ENCODE assay signal across 11 cellular contexts in the genomic region with DNA sequence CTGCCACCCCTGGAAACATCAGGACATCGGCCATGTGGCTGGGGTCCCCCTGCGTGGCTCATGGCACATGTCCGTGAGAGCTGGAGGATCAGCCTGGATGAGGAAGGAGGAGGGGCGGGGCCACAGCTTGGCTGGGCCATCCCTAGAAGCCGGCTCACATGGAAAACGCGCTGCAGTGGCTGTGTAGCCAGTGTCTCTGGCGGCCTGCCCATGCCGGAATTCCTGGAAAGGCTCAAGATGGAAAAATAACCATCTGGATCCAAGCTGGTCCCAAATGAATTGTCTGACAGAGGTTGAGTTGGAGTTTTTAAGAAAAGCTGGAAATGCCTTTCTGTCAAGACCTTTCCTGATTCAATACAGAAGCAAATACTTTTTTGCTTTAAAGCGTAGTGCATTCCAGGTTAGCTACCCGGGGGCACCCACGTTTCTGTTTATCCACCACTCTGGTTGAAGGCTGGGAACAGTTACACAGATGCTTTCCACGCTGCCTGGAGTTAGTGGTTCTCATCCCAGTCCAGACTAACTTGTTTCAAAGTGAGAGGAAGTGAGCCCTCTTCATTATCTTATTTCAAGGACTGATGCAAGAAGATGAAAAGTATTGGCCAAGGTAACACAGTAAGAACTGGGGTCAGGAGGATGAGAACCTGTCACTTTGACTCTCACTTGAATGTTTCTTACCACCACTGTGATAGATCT.
DNase-seq lines count a peak whose midpoint lies in the region; ATAC-seq and TF ChIP-seq lines count a peak whose summit lies in the region.
"Had no signal": no experiment of that assay in that cellular context is flagged by ENCODE, and none has a peak within 500 bp of the region (broad histone marks: within the 10 kb centered on the region; RNA-seq: fewer than 3 reads in every experiment).

No MANE protein-coding gene starts in this region.

- peak overlapping the region; percentile 54 for H3K27ac ChIP-seq in RWPE1
- H3K27ac ChIP-seq: VCaP had no signal

- H3K4me3 ChIP-seq in AG09309 (ENCODE audit: control insufficient read depth, low read depth, low read length) = no peak overlapping the region
- no peak overlapping the region for H3K4me3 ChIP-seq in fibroblast of pulmonary artery (replicated peaks; ENCODE audit: low read depth, low read length)

- no peak for TF ChIP-seq CTCF in AG09309 (IDR thresholded peaks at IDR 0.05; ENCODE audit: control insufficient read depth, insufficient read depth, low read depth, low read length, missing control alignments)
- TF ChIP-seq CTCF in RWPE1 (conservative IDR thresholded peaks at IDR 0.05; ENCODE audit: low read depth) = no peak
- no peak for TF ChIP-seq CTCF in fibroblast of pulmonary artery (IDR thresholded peaks at IDR 0.05; ENCODE audit: low read length, missing control alignments)

- POLR2A ChIA-PET in RWPE1 (lab: Yijun Ruan, JAX; ENCODE audit: low non-redundant PET) = no interaction called here

- CTCF ChIA-PET in RWPE1 (lab: Yijun Ruan, JAX) = interaction anchor here (0.9 kb wide), 1 partner anchor 21 kb away, joined by 4 read pairs; no protein-coding TSS in a partner anchor

- peak; percentile 83 for DNase-seq in AG09309 (ENCODE audit: low read depth)
- DNase-seq in RWPE1 (ENCODE audit: low spot score) = no peak
- peak; percentile 98 for DNase-seq in fibroblast of pulmonary artery (ENCODE audit: low read depth)
- peak; percentile 58 for DNase-seq in occipital lobe (lab: John Stamatoyannopoulos, UW)
- no peak for DNase-seq in NCI-H2227 treated with DMSO at 0.1 percent for 48 hours (lab: John Stamatoyannopoulos, UW)
- no peak for DNase-seq in AML-193 (lab: John Stamatoyannopoulos, UW)
- DNase-seq in activated CD4-positive, alpha-beta T cell treated with anti-CD3 and anti-CD28 coated beads, Interleukin-2, amount 50 U/mL, for 1 hour = no peak
- DNase-seq: CD4-positive, CD25-positive, alpha-beta regulatory T cell; effector CD4-positive, alpha-beta T cell had no signal

- ATAC-seq in HG02571 (IDR thresholded peaks at IDR 0.05; ENCODE audit: unreplicated experiment) = no peak

Comparison
In these comparisons a context has a peak if more than half of its experiments do, and no peak if none do; other contexts are left out.
1. DNase-seq: peak in AG09309 (single experiment), fibroblast of pulmonary artery (single experiment) and occipital lobe (single experiment); none in RWPE1 (single experiment), NCI-H2227 treated with DMSO at 0.1 percent for 48 hours (single experiment), AML-193 (0 of 2) and activated CD4-positive, alpha-beta T cell treated with anti-CD3 and anti-CD28 coated beads, Interleukin-2, amount 50 U/mL, for 1 hour (single experiment).